ENCODE assay signal across 16 cellular contexts in genomic region chr3:178059836-178060235, GRCh38.
A peak's percentile ranks its signal among the peaks of the same experiment; 100 is the strongest.
DNase-seq lines count a peak whose midpoint lies in the region; ATAC-seq, FAIRE-seq and TF ChIP-seq lines count a peak whose summit lies in the region.
"Had no signal": no experiment of that assay in that cellular context is flagged by ENCODE, and none has a peak within 500 bp of the region (broad histone marks: within the 10 kb centered on the region; RNA-seq: fewer than 3 reads in every experiment).

No MANE protein-coding gene starts in this region.

- 91% methylated on average over 6 of the region's 6 CpGs for WGBS in smooth muscle cell (ENCODE audit: low lambda C conversion rate)

- FAIRE-seq in TTC549 (lab: Jason Lieb, UNC) = peak; percentile 97
- FAIRE-seq: A549 had no signal

- ATAC-seq in GM19452 (IDR thresholded peaks at IDR 0.05; ENCODE audit: unreplicated experiment) = no peak
- ATAC-seq in GM18498 (IDR thresholded peaks at IDR 0.05; ENCODE audit: unreplicated experiment) = no peak
- ATAC-seq in HG03442 (IDR thresholded peaks at IDR 0.05; ENCODE audit: unreplicated experiment) = no peak
- ATAC-seq: A549; stimulated activated naive CD8-positive, alpha-beta T cell treated with anti-CD3 and anti-CD28 coated beads, Interleukin-15, Interleukin-2, amounts not matched to agents 100 U/mL and 50 U/mL, for 24 hours had no signal

- peak overlapping the region; percentile 1; the same call in 1 of the 2 replicates for H3K4me3 ChIP-seq in AG10803 (ENCODE audit: low read length)
- H3K4me3 ChIP-seq in foreskin fibroblast (ENCODE audit: low read depth in 1 of 2, low read length in 2 of 2) = peak overlapping the region; percentile 9 to 41
- no peak overlapping the region for H3K4me3 ChIP-seq in smooth muscle cell
- H3K4me3 ChIP-seq: A549 had no signal

- peaks cover 5% of the 10 kb centered on the region for H3F3A ChIP-seq in smooth muscle cell (ENCODE audit: low read depth)

- no peaks in the 10 kb centered on the region for H3K9me3 ChIP-seq in smooth muscle cell (replicated peaks; ENCODE audit: low read depth)
- H3K9me3 ChIP-seq: A549 had no signal

- peak; percentile 52 for DNase-seq in AG10803 (ENCODE audit: low read depth)
- DNase-seq in foreskin fibroblast = peak; percentile 44 to 57
- no peak for DNase-seq in smooth muscle cell (lab: John Stamatoyannopoulos, UW; ENCODE audit: unreplicated experiment)
- DNase-seq in type B pancreatic cell (ENCODE audit: extremely low spot score, unreplicated experiment) = no peak
- DNase-seq: activated CD4-positive, alpha-beta T cell treated with anti-CD3 and anti-CD28 coated beads, Interleukin-2, amount 10 ng/mL, durations not matched to agents 24 days and 14 days; DMS153; glutamatergic neuron; NCI-H1048; NCI-H2029 treated with DMSO at 0.1 percent for 48 hours; NCI-H510A; stimulated activated naive CD8-positive, alpha-beta T cell treated with anti-CD3 and anti-CD28 coated beads, Interleukin-15, Interleukin-2, amounts not matched to agents 100 U/mL and 50 U/mL, for 24 hours had no signal

- no peak overlapping the region for H3K4me2 ChIP-seq in smooth muscle cell
- H3K4me2 ChIP-seq: A549 had no signal

- no peak overlapping the region for H3K27ac ChIP-seq in smooth muscle cell (ENCODE audit: low read depth)
- H3K27ac ChIP-seq: A549 had no signal

- no peaks in the 10 kb centered on the region for H3K36me3 Mint-ChIP-seq in type B pancreatic cell

- no peaks in the 10 kb centered on the region for H3K27me3 ChIP-seq in smooth muscle cell (ENCODE audit: low read depth)

- no peaks in the 10 kb centered on the region for H3K79me2 ChIP-seq in smooth muscle cell (ENCODE audit: low read depth)

- no peaks in the 10 kb centered on the region for H3K4me1 ChIP-seq in smooth muscle cell (ENCODE audit: low read depth)

- H4K20me1 ChIP-seq in smooth muscle cell (ENCODE audit: low read depth) = no peaks in the 10 kb centered on the region

- H2AFZ ChIP-seq in smooth muscle cell (ENCODE audit: low read depth) = peak overlapping the region; percentile 65

- TF ChIP-seq CTCF in AG10803 (conservative IDR thresholded peaks at IDR 0.05; ENCODE audit: low read length) (no peak), foreskin fibroblast (IDR thresholded peaks at IDR 0.05; ENCODE audit: low read depth, low read length) (no peak), smooth muscle cell (IDR thresholded peaks at IDR 0.05; ENCODE audit: borderline replicate concordance, insufficient read depth, poor library complexity, severe bottlenecking) (no peak), type B pancreatic cell (conservative IDR thresholded peaks at IDR 0.05) (no peak)

- H3K9me3 Mint-ChIP-seq in type B pancreatic cell = peaks cover 6% of the 10 kb centered on the region
- H3K9me3 Mint-ChIP-seq: activated CD4-positive, alpha-beta T cell treated with anti-CD3 and anti-CD28 coated beads, Interleukin-2, amount 10 ng/mL, durations not matched to agents 24 days and 14 days had no signal

- no peak overlapping the region for H3K27ac Mint-ChIP-seq in type B pancreatic cell
- H3K27ac Mint-ChIP-seq: activated CD4-positive, alpha-beta T cell treated with anti-CD3 and anti-CD28 coated beads, Interleukin-2, amount 10 ng/mL, durations not matched to agents 24 days and 14 days had no signal

- H3K4me3 Mint-ChIP-seq in type B pancreatic cell = no peak overlapping the region
- H3K4me3 Mint-ChIP-seq: activated CD4-positive, alpha-beta T cell treated with anti-CD3 and anti-CD28 coated beads, Interleukin-2, amount 10 ng/mL, durations not matched to agents 24 days and 14 days had no signal

- no peaks in the 10 kb centered on the region for H3K36me3 ChIP-seq in smooth muscle cell (ENCODE audit: low read depth)

- peaks cover 7% of the 10 kb centered on the region for H3K4me1 Mint-ChIP-seq in type B pancreatic cell (ENCODE audit: unreplicated experiment)
- H3K4me1 Mint-ChIP-seq: activated CD4-positive, alpha-beta T cell treated with anti-CD3 and anti-CD28 coated beads, Interleukin-2, amount 10 ng/mL, durations not matched to agents 24 days and 14 days had no signal

- no peaks in the 10 kb centered on the region for H3K27me3 Mint-ChIP-seq in type B pancreatic cell
- H3K27me3 Mint-ChIP-seq: activated CD4-positive, alpha-beta T cell treated with anti-CD3 and anti-CD28 coated beads, Interleukin-2, amount 10 ng/mL, durations not matched to agents 24 days and 14 days had no signal

- no peak overlapping the region for H3K9ac ChIP-seq in smooth muscle cell (ENCODE audit: low read depth)

Comparison
In these comparisons a context has a peak if more than half of its experiments do, and no peak if none do; other contexts are left out.
1. DNase-seq: peak in AG10803 (single experiment) and foreskin fibroblast (2 of 2); none in smooth muscle cell (single experiment) and type B pancreatic cell (single experiment).